In genomic region chr7:105352018-105352612, GRCh38 we compare ENCODE assay signal across 1 cellular context.
A peak's percentile ranks its signal among the peaks of the same experiment; 100 is the strongest.
TF ChIP-seq lines count a peak whose summit lies in the region.

No MANE protein-coding gene starts in this region.

TF ChIP-seq in GM12878, 131 proteins besides CTCF, POLR2A, EP300 and RAD21 (continued from another document):
- TF ChIP-seq PBX3 (IDR thresholded peaks at IDR 0.05; ENCODE audit: insufficient replicate concordance, low read depth, low read length) (peak; percentile 29), RELB (IDR thresholded peaks at IDR 0.05; ENCODE audit: low read depth) (peak; percentile 82; the same call in 1 of the 2 replicates)
